8 cellular contexts compared by ENCODE assay signal in genomic region chr19:7869910-7870511, GRCh38. TPM values are rescaled to one million over a fixed set of nuclear protein-coding genes. Genes with fewer than 3 reads are reported as not detected.
DNase-seq lines count a peak whose midpoint lies in the region; TF ChIP-seq lines count a peak whose summit lies in the region.

No MANE protein-coding gene starts in this region.

- peaks cover 39% of the 10 kb centered on the region for H3K27me3 Mint-ChIP-seq in activated CD4-positive, alpha-beta T cell treated with anti-CD3 and anti-CD28 coated beads, Interleukin-2, amount 10 ng/mL, durations not matched to agents 7 days and 5 days

- DNase-seq in ELR (ENCODE audit: low read depth) = peak; percentile 58
- DNase-seq in LoVo (ENCODE audit: low spot score) = peak; percentile 73
- peak; percentile 56 for DNase-seq in activated CD4-positive, alpha-beta T cell treated with anti-CD3 and anti-CD28 coated beads, Interleukin-2, amount 10 ng/mL, durations not matched to agents 7 days and 5 days
- no peak for DNase-seq in NCI-H1092 (lab: John Stamatoyannopoulos, UW)
- no peak for DNase-seq in GM19238 (ENCODE audit: insufficient read length, low spot score)
- DNase-seq in retina = no peak

- H3K9me3 ChIP-seq in esophagus (ENCODE audit: control insufficient read depth in 2 of 2, insufficient read depth in 1 of 2, low read depth in 1 of 2, low read length in 1 of 2) (peaks cover 0 to 10% of the 10 kb centered on the region in 2 donors), neutrophil (no peaks in the 10 kb centered on the region)

- peak overlapping the region; percentile 41 to 46 for H3K4me3 ChIP-seq in esophagus (ENCODE audit: low read depth in 1 of 2, low read length in 2 of 2)
- peak overlapping the region; percentile 42 to 66 for H3K4me3 ChIP-seq in neutrophil (ENCODE audit: low read depth in 1 of 2, low read length in 1 of 2)

- H3K4me1 ChIP-seq in esophagus (ENCODE audit: control insufficient read depth in 2 of 2, insufficient read depth in 2 of 2, low read length in 1 of 2) = peaks cover 11 to 25% of the 10 kb centered on the region in 2 donors
- peaks cover 33 to 39% of the 10 kb centered on the region in 2 experiments for H3K4me1 ChIP-seq in neutrophil (ENCODE audit: control insufficient read depth in 1 of 2, insufficient read depth in 1 of 2, low read depth in 1 of 2, low read length in 1 of 2)

- H3K27ac Mint-ChIP-seq in activated CD4-positive, alpha-beta T cell treated with anti-CD3 and anti-CD28 coated beads, Interleukin-2, amount 10 ng/mL, durations not matched to agents 7 days and 5 days = peak overlapping the region; percentile 57

- H3K4me3 Mint-ChIP-seq in activated CD4-positive, alpha-beta T cell treated with anti-CD3 and anti-CD28 coated beads, Interleukin-2, amount 10 ng/mL, durations not matched to agents 7 days and 5 days = peak overlapping the region; percentile 64

- 18 to 19% methylated on average over 29 to 30 of the region's 30 CpGs for WGBS in esophagus, 2 donors

- H3K36me3 ChIP-seq in esophagus (ENCODE audit: control insufficient read depth in 2 of 2, insufficient read depth in 2 of 2, low read length in 1 of 2) = no peaks in the 10 kb centered on the region
- no peaks in the 10 kb centered on the region for H3K36me3 ChIP-seq in neutrophil

- no peak for TF ChIP-seq CTCF in neutrophil (IDR thresholded peaks at IDR 0.05)

- H3K9me3 Mint-ChIP-seq in activated CD4-positive, alpha-beta T cell treated with anti-CD3 and anti-CD28 coated beads, Interleukin-2, amount 10 ng/mL, durations not matched to agents 7 days and 5 days = no peaks in the 10 kb centered on the region

- no peaks in the 10 kb centered on the region for H3K36me3 Mint-ChIP-seq in activated CD4-positive, alpha-beta T cell treated with anti-CD3 and anti-CD28 coated beads, Interleukin-2, amount 10 ng/mL, durations not matched to agents 7 days and 5 days (ENCODE audit: low read depth)

- POLR2A ChIA-PET in activated CD4-positive, alpha-beta T cell treated with anti-CD3 and anti-CD28 coated beads, Interleukin-2, amount 10 ng/mL, durations not matched to agents 7 days and 5 days (lab: Charles Lee) = no interaction called here

- H3K27me3 ChIP-seq in esophagus (ENCODE audit: control insufficient read depth in 1 of 2, insufficient read depth in 2 of 2, low read length in 2 of 2) (peaks cover 3 to 23% of the 10 kb centered on the region in 2 donors), neutrophil (peaks cover 94% of the 10 kb centered on the region)

- peaks cover 44% of the 10 kb centered on the region for H3K4me1 Mint-ChIP-seq in activated CD4-positive, alpha-beta T cell treated with anti-CD3 and anti-CD28 coated beads, Interleukin-2, amount 10 ng/mL, durations not matched to agents 7 days and 5 days

- peak overlapping the region; percentile 73 to 81 for H3K27ac ChIP-seq in esophagus (ENCODE audit: low read depth in 2 of 2, low read length in 1 of 2)
- H3K27ac ChIP-seq in neutrophil = peak overlapping the region; percentile 41

- CTCF ChIA-PET in activated CD4-positive, alpha-beta T cell treated with anti-CD3 and anti-CD28 coated beads, Interleukin-2, amount 10 ng/mL, durations not matched to agents 7 days and 5 days (lab: Charles Lee) = interaction anchor here (0.7 to 2.2 kb wide), 20 partner anchors 9 to 487 kb away, joined by 3 to 28 read pairs (median 6); partner anchors contain the start of genes MAP2K7, SNAPC2, TIMM44 and TRAPPC5

RNA-seq across cellular contexts. Expression of gene PRR36, which starts 4.2 kb away (rescaled TPM):
- total RNA-seq in activated CD4-positive, alpha-beta T cell treated with anti-CD3 and anti-CD28 coated beads, Interleukin-2, amount 10 ng/mL, durations not matched to agents 7 days and 5 days = under 1 TPM; 0.10 to 0.15 TPM
- polyA plus RNA-seq in esophagus = under 1 TPM; 0.14 to 0.16 TPM

RNA-seq across cellular contexts. Expression of gene LRRC8E, which starts 18.3 kb away (rescaled TPM):
- not detected for total RNA-seq in activated CD4-positive, alpha-beta T cell treated with anti-CD3 and anti-CD28 coated beads, Interleukin-2, amount 10 ng/mL, durations not matched to agents 7 days and 5 days
- 1 to 10 TPM; 3.3 to 4.7 TPM for polyA plus RNA-seq in esophagus

RNA-seq across cellular contexts. Expression of gene MAP2K7, which starts 33.7 kb away (rescaled TPM):
- total RNA-seq in activated CD4-positive, alpha-beta T cell treated with anti-CD3 and anti-CD28 coated beads, Interleukin-2, amount 10 ng/mL, durations not matched to agents 7 days and 5 days = 10 to 100 TPM; 44.1 to 45.6 TPM
- polyA plus RNA-seq in esophagus = 10 to 100 TPM; 12.8 to 35.1 TPM

RNA-seq across cellular contexts. Expression of gene EVI5L, which starts 40.0 kb away (rescaled TPM):
- total RNA-seq in activated CD4-positive, alpha-beta T cell treated with anti-CD3 and anti-CD28 coated beads, Interleukin-2, amount 10 ng/mL, durations not matched to agents 7 days and 5 days = 10 to 100 TPM in 1 of 2 experiments, 1 to 10 TPM in 1; 9.7 to 11.2 TPM
- 1 to 10 TPM; 8.5 to 8.8 TPM for polyA plus RNA-seq in esophagus

RNA-seq across cellular contexts. Expression of gene TGFBR3L, which starts 44.6 kb away (rescaled TPM):
- total RNA-seq in activated CD4-positive, alpha-beta T cell treated with anti-CD3 and anti-CD28 coated beads, Interleukin-2, amount 10 ng/mL, durations not matched to agents 7 days and 5 days = 1 to 10 TPM in 1 of 2 experiments, under 1 TPM in 1; 0.79 to 1.4 TPM
- polyA plus RNA-seq in esophagus = under 1 TPM in 1 of 2 donors, not detected in 1; 0.08 TPM

Comparison
In these comparisons a context has a peak if more than half of its experiments do, and no peak if none do; other contexts are left out.
1. DNase-seq: peak in ELR (single experiment), LoVo (single experiment) and activated CD4-positive, alpha-beta T cell treated with anti-CD3 and anti-CD28 coated beads, Interleukin-2, amount 10 ng/mL, durations not matched to agents 7 days and 5 days (single experiment); none in NCI-H1092 (single experiment), GM19238 (single experiment) and retina (single experiment).